ENCODE assay signal across 30 cellular contexts in the genomic region with DNA sequence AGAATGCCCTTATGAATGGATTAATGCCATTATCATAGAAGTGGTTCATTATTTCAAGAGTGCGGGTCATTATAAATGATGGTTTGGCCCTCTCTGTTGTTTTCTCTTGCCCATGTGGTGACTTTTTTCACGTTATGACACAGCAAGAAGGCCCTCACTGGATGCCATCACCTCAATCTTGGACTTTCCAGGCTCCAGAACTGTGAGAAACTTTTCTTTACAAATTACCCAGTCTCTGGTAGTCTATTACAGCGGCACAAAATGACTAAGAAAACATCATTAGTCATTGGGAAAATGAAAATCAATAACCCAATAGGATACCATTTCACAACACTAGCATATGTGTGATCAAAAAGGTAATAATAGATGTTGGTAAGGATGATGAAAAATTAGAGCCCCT.
"Had no signal": no experiment of that assay in that cellular context is flagged by ENCODE, and none has a peak within 500 bp of the region (broad histone marks: within the 10 kb centered on the region; RNA-seq: fewer than 3 reads in every experiment).

No MANE protein-coding gene starts in this region.

- H3K4me3 Mint-ChIP-seq: activated B cell treated with CpG ODN at 0.5 μM for 24 hours; activated CD4-positive, alpha-beta memory T cell treated with anti-CD3 and anti-CD28 coated beads, Interleukin-2, amount 10 ng/mL, durations not matched to agents 7 days and 5 days; activated CD4-positive, alpha-beta T cell treated with anti-CD3 and anti-CD28 coated beads, Interleukin-2, amount 10 ng/mL, durations not matched to agents 7 days and 5 days; activated naive CD4-positive, alpha-beta T cell treated with anti-CD3 and anti-CD28 coated beads, Interleukin-2, amount 10 ng/mL, durations not matched to agents 7 days and 5 days; activated naive CD8-positive, alpha-beta T cell; activated T-cell treated with anti-CD3 and anti-CD28 coated beads, Interleukin-2, amount 50 U/mL, for 4 hours; activated T-helper 1 cell treated with anti-CD3 and anti-CD28 coated beads, Interleukin-12 subunit alpha, Interleukin-12 subunit beta, Interleukin-2, Interleukin-4 antibody, amounts not matched to agents 30 ng/mL and 10 ng/mL and 1 ng/mL, durations not matched to agents 14 hours and 24 hours and 36 hours; effector memory CD8-positive, alpha-beta T cell; T-helper 17 cell; T-helper 2 cell treated with Interferon-gamma antibody and Interleukin-4, amounts not matched to agents 5 μg/mL and 100 μg/mL, for 36 hours had no signal

- H3K27me3 Mint-ChIP-seq: activated B cell treated with CpG ODN at 0.5 μM for 24 hours; activated naive CD8-positive, alpha-beta T cell; effector memory CD8-positive, alpha-beta T cell; T-helper 17 cell had no signal

- H3K9me3 ChIP-seq: esophagus squamous epithelium, gastroesophageal sphincter had no signal

- ATAC-seq: effector memory CD8-positive, alpha-beta T cell; gastroesophageal sphincter; T-helper 17 cell had no signal

- H3K4me1 Mint-ChIP-seq: T-helper 17 cell had no signal

- H3K27ac Mint-ChIP-seq: activated B cell treated with CpG ODN at 0.5 μM for 24 hours; activated CD4-positive, alpha-beta memory T cell treated with anti-CD3 and anti-CD28 coated beads, Interleukin-2, amount 10 ng/mL, durations not matched to agents 7 days and 5 days; activated CD4-positive, alpha-beta T cell treated with anti-CD3 and anti-CD28 coated beads, Interleukin-2, amount 10 ng/mL, durations not matched to agents 7 days and 5 days; activated naive CD4-positive, alpha-beta T cell treated with anti-CD3 and anti-CD28 coated beads, Interleukin-2, amount 10 ng/mL, durations not matched to agents 7 days and 5 days; activated naive CD8-positive, alpha-beta T cell; activated T-helper 1 cell treated with anti-CD3 and anti-CD28 coated beads, Interleukin-12 subunit alpha, Interleukin-12 subunit beta, Interleukin-2, Interleukin-4 antibody, amounts not matched to agents 30 ng/mL and 10 ng/mL and 1 ng/mL, durations not matched to agents 14 hours and 24 hours and 36 hours; T-helper 17 cell; T-helper 2 cell treated with Interferon-gamma antibody and Interleukin-4, amounts not matched to agents 5 μg/mL and 100 μg/mL, for 36 hours had no signal

- H3K36me3 ChIP-seq: brain microvascular endothelial cell, esophagus squamous epithelium, gastroesophageal sphincter, WERI-Rb-1 had no signal

- DNase-seq: activated B cell treated with CpG ODN at 0.5 μM for 24 hours; activated CD4-positive, alpha-beta memory T cell treated with anti-CD3 and anti-CD28 coated beads, Interleukin-2, amount 10 ng/mL, durations not matched to agents 7 days and 5 days; activated CD4-positive, alpha-beta T cell treated with anti-CD3 and anti-CD28 coated beads, Interleukin-2, amount 10 ng/mL, durations not matched to agents 7 days and 5 days; activated CD4-positive, alpha-beta T cell treated with anti-CD3 and anti-CD28 coated beads, Interleukin-2, amount 50 U/mL, for 4 hours; activated CD8-positive, alpha-beta memory T cell treated with anti-CD3 and anti-CD28 coated beads, Interleukin-2, amount 50 U/mL, for 48 hours; activated gamma-delta T cell; activated naive CD4-positive, alpha-beta T cell; activated naive CD4-positive, alpha-beta T cell treated with anti-CD3 and anti-CD28 coated beads, Interleukin-2, amount 10 ng/mL, durations not matched to agents 7 days and 5 days; activated T-cell treated with anti-CD3 and anti-CD28 coated beads for 4 hours; activated T-cell treated with anti-CD3 and anti-CD28 coated beads, Interleukin-2, amount 50 U/mL, for 4 hours; amniotic stem cell; anterior cingulate cortex; brain microvascular endothelial cell; caudate nucleus; cortex of kidney; dermis blood vessel endothelial cell; effector CD4-positive, alpha-beta T cell; effector memory CD8-positive, alpha-beta T cell; esophagus squamous epithelium; foreskin melanocyte; T-helper 1 cell; T-helper 17 cell; T1000; WERI-Rb-1 had no signal

- FAIRE-seq: astrocyte had no signal

- H3K27me3 ChIP-seq: brain microvascular endothelial cell, esophagus squamous epithelium, gastroesophageal sphincter had no signal

- H3K36me3 Mint-ChIP-seq: activated naive CD8-positive, alpha-beta T cell had no signal

- H3K4me3 ChIP-seq: esophagus squamous epithelium, gastroesophageal sphincter had no signal

- H3K27ac ChIP-seq: brain microvascular endothelial cell, epithelial cell of prostate, gastroesophageal sphincter, WERI-Rb-1 had no signal

- H3K9me3 Mint-ChIP-seq: activated T-cell treated with anti-CD3 and anti-CD28 coated beads, Interleukin-2, amount 50 U/mL, for 4 hours; effector memory CD8-positive, alpha-beta T cell had no signal
